8 cellular contexts compared by ENCODE assay signal in genomic region chr12:57488397-57489156, GRCh38. TPM values are rescaled to one million over a fixed set of nuclear protein-coding genes. Genes with fewer than 3 reads are reported as not detected.
A peak's percentile ranks its signal among the peaks of the same experiment; 100 is the strongest.
DNase-seq lines count a peak whose midpoint lies in the region; ATAC-seq and TF ChIP-seq lines count a peak whose summit lies in the region.

No MANE protein-coding gene starts in this region.

- 0 out of 2 replicates have a peak, but pooled peaks cover 5% of the 10 kb centered on the region for H3F3A ChIP-seq in DOHH2 (ENCODE audit: control insufficient read depth, insufficient read depth)

- H3K36me3 ChIP-seq in DOHH2 (ENCODE audit: control insufficient read depth, low read length) (peaks cover 49% of the 10 kb centered on the region), ectodermal cell (ENCODE audit: control insufficient read depth, insufficient read depth, low read length) (peaks cover 21% of the 10 kb centered on the region)

- no peaks in the 10 kb centered on the region for H3K27me3 Mint-ChIP-seq in nephron (ENCODE audit: low read depth)

- H3K4me2 ChIP-seq in DOHH2 (ENCODE audit: low read length) = peak overlapping the region; percentile 81

- DNase-seq in NCI-H1694 treated with DMSO at 0.1 percent for 48 hours (lab: John Stamatoyannopoulos, UW) (peak; percentile 17), cerebellar cortex (ENCODE audit: low spot score) (no peak)

- H3K4me1 Mint-ChIP-seq in nephron = peaks cover 19% of the 10 kb centered on the region

- H4K20me1 ChIP-seq in DOHH2 (ENCODE audit: control insufficient read depth, insufficient read depth, low read depth, low read length) = no peaks in the 10 kb centered on the region

- H3K36me3 Mint-ChIP-seq in nephron (ENCODE audit: low read depth) = peaks cover 42% of the 10 kb centered on the region

- H3K4me3 ChIP-seq in DOHH2 (ENCODE audit: low read length) (peak overlapping the region; percentile 87), ectodermal cell (ENCODE audit: insufficient read depth, low read depth, low read length) (peak overlapping the region; percentile 85)

- peaks cover 40% of the 10 kb centered on the region for H3K79me2 ChIP-seq in DOHH2 (ENCODE audit: control insufficient read depth, low read length)

- no peaks in the 10 kb centered on the region for H3K9me3 Mint-ChIP-seq in nephron

- ATAC-seq in GM21528 (IDR thresholded peaks at IDR 0.05; ENCODE audit: low FRiP score, unreplicated experiment) = no peak
- ATAC-seq in HG03439 (IDR thresholded peaks at IDR 0.05; ENCODE audit: unreplicated experiment) = no peak
- ATAC-seq in GM21526 (IDR thresholded peaks at IDR 0.05; ENCODE audit: low FRiP score, unreplicated experiment) = no peak

- peak overlapping the region; percentile 92 to 99 (median 98) for H3K4me3 Mint-ChIP-seq in nephron

- TF ChIP-seq CTCF in DOHH2 (IDR thresholded peaks at IDR 0.05; ENCODE audit: low read depth, low read length, poor library complexity, severe bottlenecking) (no peak), nephron (IDR thresholded peaks at IDR 0.05; ENCODE audit: unreplicated experiment in 3 of 3) (no peak)

- H3K4me1 ChIP-seq in DOHH2 (ENCODE audit: control insufficient read depth, low read length) (peaks cover 21% of the 10 kb centered on the region), ectodermal cell (ENCODE audit: control insufficient read depth, insufficient read depth, low read length) (peaks cover 7% of the 10 kb centered on the region)

- H3K27ac Mint-ChIP-seq in nephron = peak overlapping the region; percentile 30 to 93 (median 86)

- no peaks in the 10 kb centered on the region for H3K9me2 ChIP-seq in DOHH2 (replicated peaks; ENCODE audit: control insufficient read depth, low read length)

- 32 to 35% methylated on average over 11 of the region's 11 CpGs for WGBS in ectodermal cell, 2 experiments

- no peaks in the 10 kb centered on the region for H3K9me3 ChIP-seq in DOHH2 (ENCODE audit: control insufficient read depth, insufficient read depth, low read length)
- no peaks in the 10 kb centered on the region for H3K9me3 ChIP-seq in ectodermal cell (ENCODE audit: control insufficient read depth, low read length)

- H3K27me3 ChIP-seq in DOHH2 (ENCODE audit: control insufficient read depth, low read length) = no peaks in the 10 kb centered on the region
- H3K27me3 ChIP-seq in ectodermal cell (ENCODE audit: control insufficient read depth, insufficient read depth, low read length, poor library complexity, severe bottlenecking) = no peaks in the 10 kb centered on the region

- H3K27ac ChIP-seq in DOHH2 (ENCODE audit: low read depth, low read length) (peak overlapping the region; percentile 74), ectodermal cell (ENCODE audit: insufficient read depth, low read depth, low read length, poor library complexity, severe bottlenecking) (peak overlapping the region; percentile 78)

RNA-seq across cellular contexts. Expression of gene MARS1, which starts 0.7 kb away (rescaled TPM):
- polyA plus RNA-seq in ectodermal cell (2013, experiment 1 of 4) = 198 TPM
- polyA plus RNA-seq in ectodermal cell (2013, experiment 2 of 4) = 209 TPM
- 148 TPM for polyA plus RNA-seq in ectodermal cell (2013, experiment 3 of 4)
- polyA plus RNA-seq in ectodermal cell (2013, experiment 4 of 4) = 163 TPM

RNA-seq across cellular contexts. Expression of gene ARHGAP9, which starts 8.9 kb away (rescaled TPM):
- 1.0 TPM for polyA plus RNA-seq in ectodermal cell (2013, experiment 1 of 4)
- 0.16 TPM for polyA plus RNA-seq in ectodermal cell (2013, experiment 2 of 4)
- polyA plus RNA-seq in ectodermal cell (2013, experiment 3 of 4) = 0.43 TPM
- 0.77 TPM for polyA plus RNA-seq in ectodermal cell (2013, experiment 4 of 4)

RNA-seq across cellular contexts. Expression of gene GLI1, which starts 29.0 kb away (rescaled TPM):
- polyA plus RNA-seq in ectodermal cell (2013, experiment 1 of 4) = 2.5 TPM
- 1.5 TPM for polyA plus RNA-seq in ectodermal cell (2013, experiment 2 of 4)
- 1.2 TPM for polyA plus RNA-seq in ectodermal cell (2013, experiment 3 of 4)
- 1.6 TPM for polyA plus RNA-seq in ectodermal cell (2013, experiment 4 of 4)

RNA-seq across cellular contexts. Expression of gene DDIT3, which starts 31.7 kb away (rescaled TPM):
- 4.9 TPM for polyA plus RNA-seq in ectodermal cell (2013, experiment 1 of 4)
- 4.3 TPM for polyA plus RNA-seq in ectodermal cell (2013, experiment 2 of 4)
- polyA plus RNA-seq in ectodermal cell (2013, experiment 3 of 4) = 5.6 TPM
- polyA plus RNA-seq in ectodermal cell (2013, experiment 4 of 4) = 3.8 TPM

RNA-seq across cellular contexts. Expression of gene INHBE, which starts 33.5 kb away (rescaled TPM):
- 1.9 TPM for polyA plus RNA-seq in ectodermal cell (2013, experiment 1 of 4)
- polyA plus RNA-seq in ectodermal cell (2013, experiment 2 of 4) = 2.2 TPM
- 4.8 TPM for polyA plus RNA-seq in ectodermal cell (2013, experiment 3 of 4)
- 1.7 TPM for polyA plus RNA-seq in ectodermal cell (2013, experiment 4 of 4)
